Comparison of ENCODE assay signal across 8 cellular contexts in the genomic region with DNA sequence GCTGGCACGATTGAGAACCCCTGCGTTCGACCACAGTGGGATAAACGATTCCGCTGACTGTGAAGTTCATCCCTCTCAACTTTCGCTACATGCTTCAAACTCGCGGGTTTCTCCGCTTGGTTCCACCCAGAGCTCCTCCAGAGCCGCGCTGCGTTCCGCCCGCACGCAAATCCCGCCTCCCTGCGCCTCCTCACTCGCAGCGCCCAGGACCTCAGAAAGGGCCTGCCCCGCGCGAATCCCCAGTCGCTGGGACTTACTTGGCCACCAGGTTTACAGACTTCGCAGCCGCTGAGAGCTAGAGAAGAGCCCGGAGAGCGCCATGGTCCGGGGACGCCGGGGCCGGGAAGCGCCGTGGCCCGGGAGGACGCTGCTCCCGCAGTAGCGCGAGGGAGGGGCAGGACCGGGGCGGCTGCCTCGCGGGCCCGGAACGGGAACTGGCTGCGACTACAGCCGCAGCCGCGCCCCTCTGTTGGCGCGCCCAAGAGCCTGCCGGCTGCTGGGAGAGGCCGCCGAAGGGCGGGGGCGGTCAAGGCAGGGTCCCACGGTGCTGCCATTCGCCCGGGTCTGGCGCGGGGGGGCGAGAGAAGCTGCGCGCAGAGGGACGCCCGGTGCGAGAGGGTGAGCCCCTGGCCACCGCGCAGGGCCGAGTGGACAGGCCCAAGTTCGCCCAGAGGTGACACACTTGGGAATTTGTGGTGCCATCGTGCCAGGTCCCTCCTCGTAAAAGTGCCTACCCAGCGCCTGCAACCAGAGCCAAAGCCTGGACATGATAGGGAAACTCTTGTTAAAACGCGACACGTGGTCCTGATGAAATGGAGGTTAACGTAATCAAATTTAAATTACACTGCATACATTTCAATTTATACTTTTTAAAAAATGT. TPM values are rescaled to one million over a fixed set of nuclear protein-coding genes. Genes with fewer than 3 reads are reported as not detected.
A peak's percentile ranks its signal among the peaks of the same experiment; 100 is the strongest.
DNase-seq lines count a peak whose midpoint lies in the region; ATAC-seq and TF ChIP-seq lines count a peak whose summit lies in the region.

A gene with protein sequence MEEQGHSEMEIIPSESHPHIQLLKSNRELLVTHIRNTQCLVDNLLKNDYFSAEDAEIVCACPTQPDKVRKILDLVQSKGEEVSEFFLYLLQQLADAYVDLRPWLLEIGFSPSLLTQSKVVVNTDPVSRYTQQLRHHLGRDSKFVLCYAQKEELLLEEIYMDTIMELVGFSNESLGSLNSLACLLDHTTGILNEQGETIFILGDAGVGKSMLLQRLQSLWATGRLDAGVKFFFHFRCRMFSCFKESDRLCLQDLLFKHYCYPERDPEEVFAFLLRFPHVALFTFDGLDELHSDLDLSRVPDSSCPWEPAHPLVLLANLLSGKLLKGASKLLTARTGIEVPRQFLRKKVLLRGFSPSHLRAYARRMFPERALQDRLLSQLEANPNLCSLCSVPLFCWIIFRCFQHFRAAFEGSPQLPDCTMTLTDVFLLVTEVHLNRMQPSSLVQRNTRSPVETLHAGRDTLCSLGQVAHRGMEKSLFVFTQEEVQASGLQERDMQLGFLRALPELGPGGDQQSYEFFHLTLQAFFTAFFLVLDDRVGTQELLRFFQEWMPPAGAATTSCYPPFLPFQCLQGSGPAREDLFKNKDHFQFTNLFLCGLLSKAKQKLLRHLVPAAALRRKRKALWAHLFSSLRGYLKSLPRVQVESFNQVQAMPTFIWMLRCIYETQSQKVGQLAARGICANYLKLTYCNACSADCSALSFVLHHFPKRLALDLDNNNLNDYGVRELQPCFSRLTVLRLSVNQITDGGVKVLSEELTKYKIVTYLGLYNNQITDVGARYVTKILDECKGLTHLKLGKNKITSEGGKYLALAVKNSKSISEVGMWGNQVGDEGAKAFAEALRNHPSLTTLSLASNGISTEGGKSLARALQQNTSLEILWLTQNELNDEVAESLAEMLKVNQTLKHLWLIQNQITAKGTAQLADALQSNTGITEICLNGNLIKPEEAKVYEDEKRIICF (minus strand): TSS at position 436 of the 880 bp plus-strand sequence. CDS start 21,863 bp downstream, outside the sequence.

- H3K9me3 Mint-ChIP-seq in CD14-positive monocyte = no peaks in the 10 kb centered on the region
- no peaks in the 10 kb centered on the region for H3K9me3 Mint-ChIP-seq in activated CD8-positive, alpha-beta memory T cell treated with anti-CD3 and anti-CD28 coated beads, Interleukin-2, amount 10 ng/mL, durations not matched to agents 7 days and 5 days (ENCODE audit: low read depth)
- no peaks in the 10 kb centered on the region for H3K9me3 Mint-ChIP-seq in endodermal cell

- no peaks in the 10 kb centered on the region for H3K36me3 ChIP-seq in endodermal cell (ENCODE audit: control insufficient read depth, insufficient read depth, low read length)

- TF ChIP-seq CTCF in CD14-positive monocyte (IDR thresholded peaks at IDR 0.05) (no peak), endodermal cell (conservative IDR thresholded peaks at IDR 0.05) (peak; percentile 50)

- peak; percentile 89 for ATAC-seq in GM19324 (IDR thresholded peaks at IDR 0.05; ENCODE audit: low FRiP score, unreplicated experiment)
- peak; percentile 94 for ATAC-seq in HG03460 (IDR thresholded peaks at IDR 0.05; ENCODE audit: unreplicated experiment)
- peak; percentile 98 for ATAC-seq in activated CD8-positive, alpha-beta memory T cell treated with anti-CD3 and anti-CD28 coated beads, Interleukin-2, amount 10 ng/mL, durations not matched to agents 7 days and 5 days

- H3K4me3 Mint-ChIP-seq in CD14-positive monocyte (peak within 1 kb of the TSS; percentile 95 to 96), endodermal cell (peak within 1 kb of the TSS; percentile 71)
- H3K4me3 Mint-ChIP-seq in activated CD8-positive, alpha-beta memory T cell treated with anti-CD3 and anti-CD28 coated beads, Interleukin-2, amount 10 ng/mL, durations not matched to agents 7 days and 5 days = peak within 1 kb of the TSS; percentile 87

- 6 to 16% methylated on average over 17 to 77 of the region's 77 CpGs for WGBS in endodermal cell (ENCODE audit: insufficient coverage in 1 of 2, insufficient read length in 1 of 2), 2 experiments

- H3K4me1 Mint-ChIP-seq in CD14-positive monocyte = peaks cover 44% of the 10 kb centered on the region
- H3K4me1 Mint-ChIP-seq in activated CD8-positive, alpha-beta memory T cell treated with anti-CD3 and anti-CD28 coated beads, Interleukin-2, amount 10 ng/mL, durations not matched to agents 7 days and 5 days = peaks cover 48% of the 10 kb centered on the region
- peaks cover 8% of the 10 kb centered on the region for H3K4me1 Mint-ChIP-seq in endodermal cell

- H3K27ac ChIP-seq in endodermal cell (ENCODE audit: low read depth, low read length) = peak within 1 kb of the TSS; percentile 38

- H3K27me3 Mint-ChIP-seq in CD14-positive monocyte (ENCODE audit: low read depth in 3 of 3) (no peaks in the 10 kb centered on the region), endodermal cell (ENCODE audit: insufficient read depth) (peaks cover 49% of the 10 kb centered on the region)
- no peaks in the 10 kb centered on the region for H3K27me3 Mint-ChIP-seq in activated CD8-positive, alpha-beta memory T cell treated with anti-CD3 and anti-CD28 coated beads, Interleukin-2, amount 10 ng/mL, durations not matched to agents 7 days and 5 days

- H3K9ac ChIP-seq in endodermal cell (ENCODE audit: extremely low read depth, low read length, poor library complexity, severe bottlenecking) = peak within 1 kb of the TSS; percentile 41

- DNase-seq in CD14-positive monocyte (ENCODE audit: low spot score) (no peak), NOMO-1 (lab: John Stamatoyannopoulos, UW; ENCODE audit: unreplicated experiment in 2 of 2) (peak; percentile 70 to 83), endodermal cell (peak; percentile 88), mesenteric fat pad (ENCODE audit: low spot score) (peak; percentile 94)
- DNase-seq in activated CD8-positive, alpha-beta memory T cell treated with anti-CD3 and anti-CD28 coated beads, Interleukin-2, amount 10 ng/mL, durations not matched to agents 7 days and 5 days = peak; percentile 80
- peak; percentile 43 for DNase-seq in stimulated activated CD8-positive, alpha-beta memory T cell treated with anti-CD3 and anti-CD28 coated beads, Interleukin-15, amount 100 ng/mL, for 24 hours (ENCODE audit: low read depth)

- H3K27ac Mint-ChIP-seq in CD14-positive monocyte (peak within 1 kb of the TSS; percentile 78 to 93 (median 87)), endodermal cell (peak within 1 kb of the TSS; percentile 45)
- H3K27ac Mint-ChIP-seq in activated CD8-positive, alpha-beta memory T cell treated with anti-CD3 and anti-CD28 coated beads, Interleukin-2, amount 10 ng/mL, durations not matched to agents 7 days and 5 days = peak within 1 kb of the TSS; percentile 91

- peaks cover 4% of the 10 kb centered on the region for H3K4me1 ChIP-seq in endodermal cell (ENCODE audit: control insufficient read depth, insufficient read depth, low read length)

- CTCF ChIA-PET in activated CD8-positive, alpha-beta memory T cell treated with anti-CD3 and anti-CD28 coated beads, Interleukin-2, amount 10 ng/mL, durations not matched to agents 7 days and 5 days (lab: Charles Lee) = interaction anchor here (0.6 to 2.5 kb wide), 16 partner anchors 9 to 360 kb away, joined by 3 to 10 read pairs (median 3); a partner anchor contains a TSS

- peak within 1 kb of the TSS; percentile 85 for H3K4me3 ChIP-seq in endodermal cell (ENCODE audit: low read length)

- H3K27me3 ChIP-seq in endodermal cell (ENCODE audit: control insufficient read depth, insufficient read depth, low read length, poor library complexity, severe bottlenecking) = peaks cover 82% of the 10 kb centered on the region

- peaks cover 8% of the 10 kb centered on the region for H3K9me3 ChIP-seq in endodermal cell (ENCODE audit: control insufficient read depth, low read length)

- H3K36me3 Mint-ChIP-seq in CD14-positive monocyte (peaks cover 8 to 11% of the 10 kb centered on the region in 2 donors), endodermal cell (ENCODE audit: low read depth) (no peaks in the 10 kb centered on the region)
- peaks cover 20% of the 10 kb centered on the region for H3K36me3 Mint-ChIP-seq in activated CD8-positive, alpha-beta memory T cell treated with anti-CD3 and anti-CD28 coated beads, Interleukin-2, amount 10 ng/mL, durations not matched to agents 7 days and 5 days

- intact Hi-C loops in CD14-positive monocyte (cut with micrococcal nuclease) = loop anchor here in 1 of 2 donors (5.0 kb wide), 1 partner anchor 51 kb away; no protein-coding TSS in a partner anchor

RNA-seq across cellular contexts. Expression of the gene that starts here (rescaled TPM):
- polyA plus RNA-seq in CD14-positive monocyte = 1 to 10 TPM; 2.8 to 4.6 TPM
- total RNA-seq in activated CD8-positive, alpha-beta memory T cell treated with anti-CD3 and anti-CD28 coated beads, Interleukin-2, amount 10 ng/mL, durations not matched to agents 7 days and 5 days = 10 to 100 TPM; 20.8 to 36.9 TPM
- total RNA-seq in endodermal cell = 1 to 10 TPM; 3.3 to 3.4 TPM
- polyA plus RNA-seq in endodermal cell (2013, experiment 1 of 2) = 6.3 TPM
- 6.3 TPM for polyA plus RNA-seq in endodermal cell (2013, experiment 2 of 2)
- 41.8 TPM for total RNA-seq in mesenteric fat pad
